8 cellular contexts compared by ENCODE assay signal in genomic region chr4:73573794-73574528, GRCh38. TPM values are rescaled to one million over a fixed set of nuclear protein-coding genes. Genes with fewer than 3 reads are reported as not detected.
DNase-seq lines count a peak whose midpoint lies in the region; ATAC-seq and TF ChIP-seq lines count a peak whose summit lies in the region.

No MANE protein-coding gene starts in this region.

- TF ChIP-seq RAD21 in IMR-90 (IDR thresholded peaks at IDR 0.05; ENCODE audit: low read length): peak; percentile 80

- H3K4me3 ChIP-seq in IMR-90 (ENCODE audit: insufficient read depth, low read depth, low read length) (no peak overlapping the region), kidney epithelial cell (ENCODE audit: low read depth, low read length) (no peak overlapping the region), stomach (no peak overlapping the region)

- peak overlapping the region; percentile 53 for H2AFZ ChIP-seq in IMR-90 (replicated peaks; ENCODE audit: low read length, poor library complexity)

- H3K9me3 ChIP-seq in IMR-90 (ENCODE audit: control insufficient read depth, insufficient read depth, low read length) (no peaks in the 10 kb centered on the region), stomach (no peaks in the 10 kb centered on the region)

- H3K14ac ChIP-seq in IMR-90 (replicated peaks; ENCODE audit: low read depth, low read length): no peak overlapping the region

- no peak overlapping the region for H3K18ac ChIP-seq in IMR-90 (ENCODE audit: low read depth, low read length)

- CTCF ChIA-PET in activated CD8-positive, alpha-beta memory T cell treated with anti-CD3 and anti-CD28 coated beads, Interleukin-2, amount 10 ng/mL, durations not matched to agents 7 days and 5 days (lab: Charles Lee): interaction anchor here (0.7 kb wide), 1 partner anchor 35 kb away, joined by 3 read pairs; no protein-coding TSS in a partner anchor
- CTCF ChIA-PET in IMR-90 (lab: Yijun Ruan, JAX): interaction anchor here (0.6 to 1.8 kb wide), 17 partner anchors 9 to 559 kb away, joined by 3 to 11 read pairs (median 4); no protein-coding TSS in a partner anchor

- TF ChIP-seq CTCF in IMR-90 (conservative IDR thresholded peaks at IDR 0.05; ENCODE audit: low read depth, low read length) (peak; percentile 88), kidney epithelial cell (IDR thresholded peaks at IDR 0.05; ENCODE audit: insufficient read depth, low read length, poor library complexity, severe bottlenecking) (peak; percentile 97), stomach (IDR thresholded peaks at IDR 0.05) (peak in 5 of 7 experiments; percentile 63 to 82 (median 71))

- no peak overlapping the region for H2AK9ac ChIP-seq in IMR-90 (replicated peaks; ENCODE audit: low read depth, low read length, poor library complexity)

- no peaks in the 10 kb centered on the region for H4K20me1 ChIP-seq in IMR-90 (ENCODE audit: insufficient read depth, low read length)

- no peak overlapping the region for H4K91ac ChIP-seq in IMR-90 (ENCODE audit: insufficient read depth, low read depth, low read length)

- H3K4me1 ChIP-seq in IMR-90 (ENCODE audit: control insufficient read depth, insufficient read depth, low read length) (no peaks in the 10 kb centered on the region), stomach (peaks cover 0 to 24% (median 15%) of the 10 kb centered on the region in 4 donors)

- WGBS in IMR-90 (ENCODE audit: extremely low coverage in 2 of 2, insufficient read length in 1 of 2), 2 experiments: 100% methylated on average over 1 of the region's 8 CpGs; no CpG with 5 or more reads in 1 of the 2 experiments
- WGBS in stomach, 5 donors: 21 to 51% (median 30%) methylated on average over 8 of the region's 8 CpGs

- no peak for ATAC-seq in activated CD8-positive, alpha-beta memory T cell treated with anti-CD3 and anti-CD28 coated beads, Interleukin-2, amount 10 ng/mL, durations not matched to agents 7 days and 5 days
- peak; percentile 80 for ATAC-seq in GM21717 (IDR thresholded peaks at IDR 0.05; ENCODE audit: unreplicated experiment)
- peak; percentile 98 for ATAC-seq in IMR-90 (ENCODE audit: low read depth)

- H2AK5ac ChIP-seq in IMR-90 (ENCODE audit: low read depth, low read length): no peak overlapping the region

- H3K9ac ChIP-seq in IMR-90 (ENCODE audit: low read depth, low read length): no peak overlapping the region

- H4K5ac ChIP-seq in IMR-90 (ENCODE audit: low read depth, low read length): no peak overlapping the region

- H3K36me3 ChIP-seq in IMR-90 (ENCODE audit: control insufficient read depth, insufficient read depth, low read length) (no peaks in the 10 kb centered on the region), kidney epithelial cell (ENCODE audit: control insufficient read depth, insufficient read depth, low read length) (no peaks in the 10 kb centered on the region), stomach (peaks cover 0 to 4% (median 0%) of the 10 kb centered on the region in 4 donors)

- intact Hi-C loops in IMR-90 (cut with micrococcal nuclease) (loop anchor here (1.0 to 10.0 kb wide), 7 partner anchors 79 to 560 kb away; partner anchors contain the start of gene CXCL3), stomach (cut with DNase I; ENCODE audit: low total_unique reads) (loop anchor here (10.0 kb wide), 1 partner anchor 81 kb away; no protein-coding TSS in a partner anchor)

- H3K27me3 Mint-ChIP-seq in activated CD8-positive, alpha-beta memory T cell treated with anti-CD3 and anti-CD28 coated beads, Interleukin-2, amount 10 ng/mL, durations not matched to agents 7 days and 5 days: no peaks in the 10 kb centered on the region

- no peaks in the 10 kb centered on the region for H3K79me1 ChIP-seq in IMR-90 (ENCODE audit: low read depth in 1 of 2, low read length in 2 of 2)

- no peak overlapping the region for H3K4me3 Mint-ChIP-seq in activated CD8-positive, alpha-beta memory T cell treated with anti-CD3 and anti-CD28 coated beads, Interleukin-2, amount 10 ng/mL, durations not matched to agents 7 days and 5 days

- no peak overlapping the region for H2BK20ac ChIP-seq in IMR-90 (ENCODE audit: low read depth, low read length)

- H3K9me3 Mint-ChIP-seq in activated CD8-positive, alpha-beta memory T cell treated with anti-CD3 and anti-CD28 coated beads, Interleukin-2, amount 10 ng/mL, durations not matched to agents 7 days and 5 days (ENCODE audit: low read depth): no peaks in the 10 kb centered on the region

- DNase-seq in activated CD8-positive, alpha-beta memory T cell treated with anti-CD3 and anti-CD28 coated beads, Interleukin-2, amount 10 ng/mL, durations not matched to agents 7 days and 5 days: peak; percentile 41
- DNase-seq in activated CD8-positive, alpha-beta memory T cell treated with anti-CD3 and anti-CD28 coated beads, Interleukin-2, amount 50 U/mL, for 4 hours: no peak
- DNase-seq in IMR-90 (peak; percentile 82), NOMO-1 treated with dmso at 0.1 percent for 144 hours (lab: John Stamatoyannopoulos, UW; ENCODE audit: unreplicated experiment) (peak; percentile 22), T47D (ENCODE audit: low read depth in 1 of 2, low spot score in 1 of 2) (peak; percentile 2 to 78), kidney epithelial cell (ENCODE audit: low read depth) (peak; percentile 56), stomach (peak; percentile 80)

- H3K4ac ChIP-seq in IMR-90 (ENCODE audit: low read depth, low read length): no peak overlapping the region

- dilution Hi-C loops in IMR-90 (cut with HindIII; ENCODE audit: low sequenced_read_pairs, unreplicated experiment): no loop called here

- no peak overlapping the region for H3K4me2 ChIP-seq in IMR-90 (ENCODE audit: low read depth, low read length)

- H3K27ac ChIP-seq in IMR-90 (ENCODE audit: insufficient read depth, low read length) (no peak overlapping the region), stomach (peak overlapping the region; percentile 27 to 68 (median 34))

- no peak overlapping the region for H2BK15ac ChIP-seq in IMR-90 (ENCODE audit: low read depth, low read length)

- H3K27ac Mint-ChIP-seq in activated CD8-positive, alpha-beta memory T cell treated with anti-CD3 and anti-CD28 coated beads, Interleukin-2, amount 10 ng/mL, durations not matched to agents 7 days and 5 days: no peak overlapping the region

- no peak overlapping the region for H3K56ac ChIP-seq in IMR-90 (ENCODE audit: extremely low read depth, insufficient read depth, low read length)

- H4K8ac ChIP-seq in IMR-90 (ENCODE audit: low read depth in 2 of 2, low read length in 2 of 2): no peak overlapping the region

- no TSS peak for BruUV-seq in IMR-90 (replicated peaks; lab: Mats Ljungman, UMichigan)

- H3K27me3 ChIP-seq in IMR-90 (ENCODE audit: control insufficient read depth, insufficient read depth, low read length): peaks cover 2% of the 10 kb centered on the region; the same call in 1 of the 2 replicates
- H3K27me3 ChIP-seq in kidney epithelial cell (ENCODE audit: control insufficient read depth, insufficient read depth, low read length): no peaks in the 10 kb centered on the region
- H3K27me3 ChIP-seq in stomach: no peaks in the 10 kb centered on the region

- H2BK5ac ChIP-seq in IMR-90 (ENCODE audit: low read depth, low read length, poor library complexity, severe bottlenecking): no peak overlapping the region

- H3K4me1 Mint-ChIP-seq in activated CD8-positive, alpha-beta memory T cell treated with anti-CD3 and anti-CD28 coated beads, Interleukin-2, amount 10 ng/mL, durations not matched to agents 7 days and 5 days: no peaks in the 10 kb centered on the region

- H3K36me3 Mint-ChIP-seq in activated CD8-positive, alpha-beta memory T cell treated with anti-CD3 and anti-CD28 coated beads, Interleukin-2, amount 10 ng/mL, durations not matched to agents 7 days and 5 days: no peaks in the 10 kb centered on the region

- H3K23ac ChIP-seq in IMR-90 (ENCODE audit: low read depth, low read length): no peak overlapping the region

- POLR2A ChIA-PET in IMR-90 (lab: Charles Lee; ENCODE audit: unreplicated experiment): no interaction called here

- H3K9me1 ChIP-seq in IMR-90 (ENCODE audit: insufficient read depth, low read length): no peaks in the 10 kb centered on the region

- TF ChIP-seq EP300 in stomach (IDR thresholded peaks at IDR 0.05): no peak

- no peak overlapping the region for H2BK120ac ChIP-seq in IMR-90 (ENCODE audit: low read depth, low read length)

- in situ Hi-C loops in IMR-90 (cut with MboI; ENCODE audit: low sequenced_read_pairs) (no loop called here), T47D (cut with HindIII; ENCODE audit: low pct_unique_long_range_greater_than_20kb, low sequenced_read_pairs) (no loop called here)

- TF ChIP-seq POLR2A in IMR-90 (IDR thresholded peaks at IDR 0.05; ENCODE audit: low read depth, low read length) (no peak), stomach (IDR thresholded peaks at IDR 0.05) (no peak)

TF ChIP-seq in IMR-90, 13 proteins besides CTCF, POLR2A, EP300 and RAD21:
- TF ChIP-seq MXI1 (IDR thresholded peaks at IDR 0.05; ENCODE audit: borderline replicate concordance, low read depth, low read length) (no peak), USF2 (IDR thresholded peaks at IDR 0.05; ENCODE audit: low read depth, low read length) (no peak), SMC3 (IDR thresholded peaks at IDR 0.05; ENCODE audit: low read depth, low read length) (peak; percentile 71), RCOR1 (IDR thresholded peaks at IDR 0.05; ENCODE audit: insufficient replicate concordance, low read length) (no peak), RFX5 (IDR thresholded peaks at IDR 0.05; ENCODE audit: low read depth, low read length) (no peak)

RNA-seq across cellular contexts. Expression of gene RASSF6, which starts 46.3 kb away (rescaled TPM):
- total RNA-seq in activated CD8-positive, alpha-beta memory T cell treated with anti-CD3 and anti-CD28 coated beads, Interleukin-2, amount 10 ng/mL, durations not matched to agents 7 days and 5 days: not detected
- not detected in 2 replicates for total RNA-seq in IMR-90 (2012; rRNA removed)
- not detected in 2 replicates for polyA plus RNA-seq in IMR-90 (2012; rRNA removed)
- polyA plus RNA-seq in IMR-90 (2012; cell fraction: cytosol; rRNA removed): under 0.01 TPM in 1 of 2 replicates, not detected in the other
- polyA plus RNA-seq in IMR-90 (2012; cell fraction: nucleus; rRNA removed; ENCODE audit: low replicate concordance): not detected in 2 replicates
- total RNA-seq in kidney epithelial cell: 4.4 and 7.0 TPM in 2 replicates
- total RNA-seq in stomach: 10 to 100 TPM in 3 of 5 donors, 1 to 10 TPM in 2; 5.5 to 51.8 (median 13.4) TPM
- polyA plus RNA-seq in stomach: 10 to 100 TPM in 2 of 3 donors, 1 to 10 TPM in 1; 5.0 to 35.9 (median 13.7) TPM
